ENCODE assay signal across 15 cellular contexts in the genomic region with DNA sequence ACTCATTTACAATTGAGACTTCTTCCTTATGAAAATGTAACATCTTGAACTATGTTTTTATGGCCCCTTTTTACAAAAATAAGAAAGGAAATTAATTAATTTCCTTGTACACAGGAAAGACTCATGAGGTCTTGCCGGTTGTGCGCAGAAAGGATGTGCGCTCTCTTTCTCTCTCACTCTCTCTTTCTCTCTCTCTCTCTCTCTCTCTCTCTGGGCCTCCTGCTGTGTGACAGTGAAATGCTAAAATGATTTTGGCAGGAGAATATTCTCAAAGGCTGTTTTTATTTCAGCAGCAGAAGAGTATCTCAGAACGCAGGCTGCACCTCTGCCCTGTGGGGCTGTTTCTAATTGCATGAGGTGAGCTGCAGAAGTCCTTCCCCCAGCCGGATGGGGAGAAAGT.
"Had no signal": no experiment of that assay in that cellular context is flagged by ENCODE, and none has a peak within 500 bp of the region (broad histone marks: within the 10 kb centered on the region; RNA-seq: fewer than 3 reads in every experiment).

No MANE protein-coding gene starts in this region.

- H3K27ac Mint-ChIP-seq: activated CD4-positive, alpha-beta memory T cell treated with anti-CD3 and anti-CD28 coated beads for 36 hours; activated naive CD4-positive, alpha-beta T cell treated with anti-CD3 and anti-CD28 coated beads for 36 hours; activated T-cell treated with anti-CD3 and anti-CD28 coated beads, Interleukin-2, amount 50 U/mL, for 72 hours; immature natural killer cell; progenitor cell of endocrine pancreas; T-cell had no signal

- H3K4me3 Mint-ChIP-seq: activated B cell treated with CpG ODN at 0.5 μM for 24 hours; activated CD4-positive, alpha-beta memory T cell treated with anti-CD3 and anti-CD28 coated beads for 36 hours; activated naive CD4-positive, alpha-beta T cell treated with anti-CD3 and anti-CD28 coated beads for 36 hours; activated T-cell treated with anti-CD3 and anti-CD28 coated beads, Interleukin-2, amount 50 U/mL, for 72 hours; immature natural killer cell; neural crest cell; T-cell had no signal

- H3K27ac ChIP-seq: heart right ventricle, lower lobe of right lung, thoracic aorta, upper lobe of left lung had no signal

- H3K36me3 Mint-ChIP-seq: activated CD4-positive, alpha-beta memory T cell treated with anti-CD3 and anti-CD28 coated beads for 36 hours; immature natural killer cell; naive B cell; T-cell had no signal

- H3K9me3 Mint-ChIP-seq: activated B cell treated with CpG ODN at 0.5 μM for 24 hours; activated CD4-positive, alpha-beta memory T cell treated with anti-CD3 and anti-CD28 coated beads for 36 hours; activated naive CD4-positive, alpha-beta T cell treated with anti-CD3 and anti-CD28 coated beads for 36 hours; activated T-cell treated with anti-CD3 and anti-CD28 coated beads, Interleukin-2, amount 50 U/mL, for 72 hours; immature natural killer cell; T-cell had no signal

- H3K36me3 ChIP-seq: cardiac muscle cell, heart right ventricle, lower lobe of right lung, thoracic aorta, upper lobe of left lung had no signal

- H3K9me3 ChIP-seq: heart right ventricle, lower lobe of right lung, thoracic aorta, upper lobe of left lung had no signal

- H3K4me1 Mint-ChIP-seq: immature natural killer cell had no signal

- H3K27me3 ChIP-seq: cardiac muscle cell, upper lobe of left lung had no signal

- H3K4me1 ChIP-seq: lower lobe of right lung had no signal

- H3K27me3 Mint-ChIP-seq: activated B cell treated with CpG ODN at 0.5 μM for 24 hours; activated CD4-positive, alpha-beta memory T cell treated with anti-CD3 and anti-CD28 coated beads for 36 hours; naive B cell had no signal

- DNase-seq: cortex of kidney had no signal

- H3K4me3 ChIP-seq: cardiac muscle cell, heart right ventricle, lower lobe of right lung, thoracic aorta, upper lobe of left lung had no signal
